Comparison of ENCODE assay signal across 16 cellular contexts in the genomic region with DNA sequence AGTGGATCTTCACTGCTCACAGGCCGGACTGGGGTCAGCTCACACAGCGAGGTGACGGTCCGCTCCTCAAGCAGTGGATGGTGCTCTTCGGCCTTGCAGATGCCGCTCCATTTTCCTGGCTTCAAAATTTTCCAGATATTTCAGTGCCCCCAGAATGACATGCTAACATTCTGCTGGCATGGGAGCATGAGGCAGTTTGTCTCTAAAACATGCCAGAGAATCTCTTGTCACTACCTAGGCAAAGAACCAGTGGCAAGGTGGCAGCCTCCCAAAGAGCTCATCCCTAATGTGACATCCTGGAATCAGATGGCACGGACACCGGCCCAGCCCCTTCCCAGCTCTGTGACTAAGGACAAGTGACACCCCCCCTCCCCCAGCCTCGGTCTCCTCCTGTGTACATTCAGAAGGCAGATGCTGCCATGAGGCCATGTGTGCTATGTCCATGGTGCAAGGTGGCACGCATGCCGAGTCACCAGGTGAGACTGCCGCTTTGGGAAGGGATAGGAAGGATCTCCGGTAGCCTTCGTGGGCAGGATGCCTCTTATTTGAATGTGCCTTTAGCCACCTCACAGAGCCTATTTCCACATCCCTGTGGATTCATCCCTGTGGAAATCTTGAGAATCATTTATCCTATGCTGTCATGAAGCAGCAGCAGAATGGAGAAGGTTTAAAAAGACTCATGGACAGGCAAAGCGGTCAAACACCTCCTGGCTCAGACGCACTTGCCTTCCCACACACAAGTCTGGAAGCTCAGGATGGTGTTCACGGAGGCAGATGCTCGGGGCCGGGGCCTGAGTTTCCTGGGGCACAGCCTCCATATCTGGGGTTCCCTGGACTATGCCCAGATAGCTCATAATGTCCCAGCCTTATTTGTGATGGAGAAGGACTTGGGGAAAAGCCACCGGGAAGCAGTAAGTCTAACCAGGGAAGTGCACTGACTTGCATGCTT. TPM values are rescaled to one million over a fixed set of nuclear protein-coding genes. Genes with fewer than 3 reads are reported as not detected.
A peak's percentile ranks its signal among the peaks of the same experiment; 100 is the strongest.
DNase-seq lines count a peak whose midpoint lies in the region; ATAC-seq and TF ChIP-seq lines count a peak whose summit lies in the region.
"Had no signal": no experiment of that assay in that cellular context is flagged by ENCODE, and none has a peak within 500 bp of the region (broad histone marks: within the 10 kb centered on the region; RNA-seq: fewer than 3 reads in every experiment).

No MANE protein-coding gene starts in this region.

- H3K27ac ChIP-seq in fibroblast of lung (ENCODE audit: insufficient read depth, low read length): no peak overlapping the region
- H3K27ac ChIP-seq in uterus: peak overlapping the region; percentile 16 to 79
- no peak overlapping the region for H3K27ac ChIP-seq in CD4-positive, alpha-beta T cell (ENCODE audit: low read depth, low read length)

- H3K27me3 ChIP-seq in fibroblast of lung (ENCODE audit: control insufficient read depth, insufficient read depth, low read length) (no peaks in the 10 kb centered on the region), uterus (no peaks in the 10 kb centered on the region)
- peaks cover 46% of the 10 kb centered on the region for H3K27me3 ChIP-seq in CD4-positive, alpha-beta T cell (ENCODE audit: control insufficient read depth, insufficient read depth, low read length)

- H3K4me2 ChIP-seq in fibroblast of lung (ENCODE audit: extremely low read depth, insufficient read depth, low read length): peak overlapping the region; percentile 87

- no peaks in the 10 kb centered on the region for H4K20me1 ChIP-seq in fibroblast of lung (ENCODE audit: control insufficient read depth, extremely low read depth, insufficient read depth, low read length)

- H3K4me3 Mint-ChIP-seq in activated CD8-positive, alpha-beta memory T cell treated with anti-CD3 and anti-CD28 coated beads, Interleukin-2, amount 10 ng/mL, durations not matched to agents 7 days and 5 days: no peak overlapping the region
- peak overlapping the region; percentile 93 to 97 (median 96) for H3K4me3 Mint-ChIP-seq in nephron
- no peak overlapping the region for H3K4me3 Mint-ChIP-seq in CD4-positive, alpha-beta T cell
- H3K4me3 Mint-ChIP-seq: activated CD4-positive, alpha-beta memory T cell treated with anti-CD3 and anti-CD28 coated beads for 36 hours; stimulated activated naive CD8-positive, alpha-beta T cell treated with anti-CD3 and anti-CD28 coated beads, Interleukin-15, amount 100 ng/mL, for 72 hours had no signal

- ATAC-seq in activated CD8-positive, alpha-beta memory T cell treated with anti-CD3 and anti-CD28 coated beads, Interleukin-2, amount 10 ng/mL, durations not matched to agents 7 days and 5 days: no peak
- no peak for ATAC-seq in HG02870 (IDR thresholded peaks at IDR 0.05; ENCODE audit: unreplicated experiment)
- ATAC-seq in CD4-positive, alpha-beta T cell (ENCODE audit: poor library complexity): no peak
- ATAC-seq: sciatic nerve; stimulated activated naive CD8-positive, alpha-beta T cell treated with anti-CD3 and anti-CD28 coated beads, Interleukin-15, amount 100 ng/mL, for 72 hours had no signal

- H3K9me3 Mint-ChIP-seq in activated CD8-positive, alpha-beta memory T cell treated with anti-CD3 and anti-CD28 coated beads, Interleukin-2, amount 10 ng/mL, durations not matched to agents 7 days and 5 days (ENCODE audit: low read depth): no peaks in the 10 kb centered on the region
- H3K9me3 Mint-ChIP-seq in nephron: no peaks in the 10 kb centered on the region
- H3K9me3 Mint-ChIP-seq in CD4-positive, alpha-beta T cell: no peaks in the 10 kb centered on the region
- H3K9me3 Mint-ChIP-seq: activated CD4-positive, alpha-beta memory T cell treated with anti-CD3 and anti-CD28 coated beads for 36 hours; stimulated activated naive CD8-positive, alpha-beta T cell treated with anti-CD3 and anti-CD28 coated beads, Interleukin-15, amount 100 ng/mL, for 72 hours had no signal

- no peak overlapping the region for H2AFZ ChIP-seq in fibroblast of lung (ENCODE audit: low read length)

- CTCF ChIA-PET in activated CD8-positive, alpha-beta memory T cell treated with anti-CD3 and anti-CD28 coated beads, Interleukin-2, amount 10 ng/mL, durations not matched to agents 7 days and 5 days (lab: Charles Lee): interaction anchor here (1.2 kb wide), 1 partner anchor 401 kb away, joined by 3 read pairs; no protein-coding TSS in a partner anchor
- CTCF ChIA-PET in CD4-positive, alpha-beta T cell (lab: Charles Lee): no interaction called here

- no peak overlapping the region for H3K9ac ChIP-seq in fibroblast of lung (ENCODE audit: insufficient read depth, low read length)

- H3K79me2 ChIP-seq in fibroblast of lung (ENCODE audit: control insufficient read depth, insufficient read depth, low read length): peaks cover 30% of the 10 kb centered on the region

- H3K9me3 ChIP-seq in fibroblast of lung (ENCODE audit: control insufficient read depth, insufficient read depth, low read depth, low read length) (no peaks in the 10 kb centered on the region), uterus (no peaks in the 10 kb centered on the region)
- no peaks in the 10 kb centered on the region for H3K9me3 ChIP-seq in CD4-positive, alpha-beta T cell (ENCODE audit: control insufficient read depth, low read length)

- TF ChIP-seq CTCF in fibroblast of lung (conservative IDR thresholded peaks at IDR 0.05 in 1 of 2, IDR thresholded peaks at IDR 0.05 in 1 of 2; ENCODE audit: low read depth in 1 of 2, low read length in 2 of 2): no peak
- no peak for TF ChIP-seq CTCF in nephron (IDR thresholded peaks at IDR 0.05; ENCODE audit: unreplicated experiment in 3 of 3)
- no peak for TF ChIP-seq CTCF in uterus (IDR thresholded peaks at IDR 0.05)
- TF ChIP-seq CTCF in CD4-positive, alpha-beta T cell (IDR thresholded peaks at IDR 0.05): no peak

- no peak overlapping the region for H3K27ac Mint-ChIP-seq in activated CD8-positive, alpha-beta memory T cell treated with anti-CD3 and anti-CD28 coated beads, Interleukin-2, amount 10 ng/mL, durations not matched to agents 7 days and 5 days
- H3K27ac Mint-ChIP-seq in nephron: peak overlapping the region; percentile 86 to 96 (median 88)
- H3K27ac Mint-ChIP-seq in CD4-positive, alpha-beta T cell: no peak overlapping the region
- H3K27ac Mint-ChIP-seq: activated CD4-positive, alpha-beta memory T cell treated with anti-CD3 and anti-CD28 coated beads for 36 hours; stimulated activated naive CD8-positive, alpha-beta T cell treated with anti-CD3 and anti-CD28 coated beads, Interleukin-15, amount 100 ng/mL, for 72 hours had no signal

- H3K36me3 ChIP-seq in fibroblast of lung (ENCODE audit: control insufficient read depth, insufficient read depth, low read length): peaks cover 1% of the 10 kb centered on the region
- no peaks in the 10 kb centered on the region for H3K36me3 ChIP-seq in uterus

- no peak for TF ChIP-seq POLR2A in uterus (IDR thresholded peaks at IDR 0.05)

- H3K36me3 Mint-ChIP-seq in activated CD8-positive, alpha-beta memory T cell treated with anti-CD3 and anti-CD28 coated beads, Interleukin-2, amount 10 ng/mL, durations not matched to agents 7 days and 5 days: no peaks in the 10 kb centered on the region
- H3K36me3 Mint-ChIP-seq in nephron (ENCODE audit: low read depth): peaks cover 39% of the 10 kb centered on the region
- no peaks in the 10 kb centered on the region for H3K36me3 Mint-ChIP-seq in CD4-positive, alpha-beta T cell (ENCODE audit: low read depth)
- H3K36me3 Mint-ChIP-seq: activated CD4-positive, alpha-beta memory T cell treated with anti-CD3 and anti-CD28 coated beads for 36 hours had no signal

- H3K4me3 ChIP-seq in fibroblast of lung (replicated peaks in 1 of 4; ENCODE audit: control extremely low read depth in 1 of 4, insufficient read depth in 1 of 4, low read depth in 3 of 4, low read length in 4 of 4): peak overlapping the region; percentile 39 to 97 (median 78)
- H3K4me3 ChIP-seq in uterus: no peak overlapping the region

- H3K4me1 ChIP-seq in fibroblast of lung (ENCODE audit: control insufficient read depth, extremely low read depth, insufficient read depth, low read length): peaks cover 22% of the 10 kb centered on the region
- peaks cover 0 to 8% of the 10 kb centered on the region in 2 donors for H3K4me1 ChIP-seq in uterus

- peak; percentile 49 for DNase-seq in activated CD8-positive, alpha-beta memory T cell treated with anti-CD3 and anti-CD28 coated beads for 24 hours
- no peak for DNase-seq in activated CD8-positive, alpha-beta memory T cell treated with anti-CD3 and anti-CD28 coated beads, Interleukin-2, amount 10 ng/mL, durations not matched to agents 7 days and 5 days
- no peak for DNase-seq in fibroblast of lung (ENCODE audit: low read depth in 2 of 2)
- peak in 1 of 2 donors; percentile 24 for DNase-seq in uterus
- no peak for DNase-seq in CD4-positive, alpha-beta T cell
- no peak for DNase-seq in NCI-H2171 (lab: John Stamatoyannopoulos, UW)
- DNase-seq: activated CD4-positive, alpha-beta memory T cell treated with anti-CD3 and anti-CD28 coated beads for 36 hours; activated effector memory CD4-positive, alpha-beta T cell treated with Interleukin-2 at 50 U/mL for 16 hours; Calu3; cerebellar nuclear complex; NCI-H2107; SHP77 treated with DMSO at 0.1 percent for 48 hours; stimulated activated naive CD8-positive, alpha-beta T cell treated with anti-CD3 and anti-CD28 coated beads, Interleukin-15, amount 100 ng/mL, for 72 hours had no signal

- H3K27me3 Mint-ChIP-seq in activated CD8-positive, alpha-beta memory T cell treated with anti-CD3 and anti-CD28 coated beads, Interleukin-2, amount 10 ng/mL, durations not matched to agents 7 days and 5 days: peaks cover 42% of the 10 kb centered on the region
- H3K27me3 Mint-ChIP-seq in nephron (ENCODE audit: low read depth): peaks cover 11% of the 10 kb centered on the region
- peaks cover 61% of the 10 kb centered on the region for H3K27me3 Mint-ChIP-seq in CD4-positive, alpha-beta T cell

- POLR2A ChIA-PET in CD4-positive, alpha-beta T cell (lab: Charles Lee): no interaction called here

- intact Hi-C loops in uterus (cut with DNase I; ENCODE audit: low total_unique reads): no loop called here
- intact Hi-C loops in CD4-positive, alpha-beta T cell (cut with DNase I, micrococcal nuclease): no loop called here

- peaks cover 10% of the 10 kb centered on the region for H3K4me1 Mint-ChIP-seq in activated CD8-positive, alpha-beta memory T cell treated with anti-CD3 and anti-CD28 coated beads, Interleukin-2, amount 10 ng/mL, durations not matched to agents 7 days and 5 days
- H3K4me1 Mint-ChIP-seq in nephron: peaks cover 80% of the 10 kb centered on the region
- H3K4me1 Mint-ChIP-seq in CD4-positive, alpha-beta T cell (ENCODE audit: low read depth): peaks cover 22% of the 10 kb centered on the region

RNA-seq across cellular contexts. Expression of a gene that starts 2.9 kb away (rescaled TPM):
- total RNA-seq in activated CD8-positive, alpha-beta memory T cell treated with anti-CD3 and anti-CD28 coated beads, Interleukin-2, amount 10 ng/mL, durations not matched to agents 7 days and 5 days: under 1 TPM; 0.05 to 0.06 TPM
- total RNA-seq in fibroblast of lung: 20.5 and 23.1 TPM in 2 replicates
- polyA plus RNA-seq in fibroblast of lung: 23.8 and 29.9 TPM in 2 replicates
- polyA plus RNA-seq in fibroblast of lung (2012): 23.6 and 28.4 TPM in 2 replicates
- polyA minus RNA-seq in fibroblast of lung (ENCODE audit: low replicate concordance): 52.9 and 75.1 TPM in 2 replicates
- total RNA-seq in uterus: 10 to 100 TPM in 3 of 4 donors, 1 to 10 TPM in 1; 6.4 to 57.3 (median 26.3) TPM
- under 1 TPM; 0.31 to 0.33 TPM for total RNA-seq in CD4-positive, alpha-beta T cell

Comparison
In these comparisons a context has a peak if more than half of its experiments do, and no peak if none do; other contexts are left out.
1. H3K27ac Mint-ChIP-seq: peak in nephron (3 of 3); none in activated CD8-positive, alpha-beta memory T cell treated with anti-CD3 and anti-CD28 coated beads, Interleukin-2, amount 10 ng/mL, durations not matched to agents 7 days and 5 days (single experiment) and CD4-positive, alpha-beta T cell (single experiment).
2. H3K4me3 Mint-ChIP-seq: peak in nephron (3 of 3); none in activated CD8-positive, alpha-beta memory T cell treated with anti-CD3 and anti-CD28 coated beads, Interleukin-2, amount 10 ng/mL, durations not matched to agents 7 days and 5 days (single experiment) and CD4-positive, alpha-beta T cell (single experiment).
3. H3K27ac ChIP-seq: peak in uterus (2 of 2); none in fibroblast of lung (single experiment) and CD4-positive, alpha-beta T cell (single experiment).
4. H3K4me3 ChIP-seq: peak in fibroblast of lung (4 of 4); none in uterus (0 of 2).
5. RNA of a gene that starts 2.9 kb away (total RNA-seq): 6.4 to 57.3 TPM in uterus and 20.5 to 23.1 TPM in fibroblast of lung; 0.31 to 0.33 TPM in CD4-positive, alpha-beta T cell and 0.05 to 0.06 TPM in activated CD8-positive, alpha-beta memory T cell treated with anti-CD3 and anti-CD28 coated beads, Interleukin-2, amount 10 ng/mL, durations not matched to agents 7 days and 5 days; every median in the first group is over 4 times any median in the second.